18 cellular contexts compared by ENCODE assay signal in the genomic region with DNA sequence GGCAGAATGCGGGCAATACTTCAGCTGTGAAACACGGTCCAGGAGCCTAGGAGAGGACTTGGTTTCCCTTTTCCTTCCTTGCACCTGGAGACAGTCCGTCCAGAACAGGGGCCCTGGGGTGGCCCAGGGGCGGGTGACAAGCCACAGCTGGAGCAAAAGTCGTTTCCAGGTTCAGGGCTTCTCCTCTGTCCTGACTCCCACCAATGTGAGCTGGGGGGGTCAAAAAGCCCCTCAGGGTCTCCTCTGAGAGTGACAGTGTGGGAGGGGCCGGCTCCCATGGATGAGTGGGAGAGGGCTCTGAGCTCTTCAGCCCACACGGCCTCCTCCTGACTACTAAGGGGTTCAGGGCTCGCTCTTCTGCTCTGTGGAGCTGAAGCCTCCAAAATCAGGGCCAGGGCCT. TPM values are rescaled to one million over a fixed set of nuclear protein-coding genes. Genes with fewer than 3 reads are reported as not detected.
DNase-seq lines count a peak whose midpoint lies in the region; ATAC-seq and TF ChIP-seq lines count a peak whose summit lies in the region.
"Had no signal": no experiment of that assay in that cellular context is flagged by ENCODE, and none has a peak within 500 bp of the region (broad histone marks: within the 10 kb centered on the region; RNA-seq: fewer than 3 reads in every experiment).

No MANE protein-coding gene starts in this region.

- H2BK20ac ChIP-seq in H9 (ENCODE audit: low read depth, low read length, poor library complexity, severe bottlenecking): no peak overlapping the region

- no peaks in the 10 kb centered on the region for H3K27me3 Mint-ChIP-seq in H9 (ENCODE audit: low read depth)
- H3K27me3 Mint-ChIP-seq in T-helper 17 cell: no peaks in the 10 kb centered on the region
- no peaks in the 10 kb centered on the region for H3K27me3 Mint-ChIP-seq in nephron progenitor cell (ENCODE audit: low read depth, poor library complexity)
- H3K27me3 Mint-ChIP-seq: CD4-positive, alpha-beta T cell had no signal

- no peak overlapping the region for H3K4me3 ChIP-seq in thyroid gland (replicated peaks in 1 of 3)
- H3K4me3 ChIP-seq: GM23338 had no signal

- H3K36me3 ChIP-seq in thyroid gland: peaks cover 64 to 71% of the 10 kb centered on the region in 2 donors

- peaks cover 2% of the 10 kb centered on the region in 2 experiments; a peak in 3 of 4 replicates for H3K4me1 Mint-ChIP-seq in H9
- peaks cover 4% of the 10 kb centered on the region for H3K4me1 Mint-ChIP-seq in T-helper 17 cell
- peaks cover 4% of the 10 kb centered on the region for H3K4me1 Mint-ChIP-seq in nephron progenitor cell
- H3K4me1 Mint-ChIP-seq: GM23338 had no signal

- no peak overlapping the region for H2AK5ac ChIP-seq in H9 (ENCODE audit: insufficient read length, low read length)

- no peak overlapping the region for H2BK15ac ChIP-seq in H9 (ENCODE audit: low read depth, low read length)

- H3K14ac ChIP-seq in H9 (ENCODE audit: insufficient read depth, low read length): no peak overlapping the region

- no peak overlapping the region for H3K23ac ChIP-seq in H9 (ENCODE audit: insufficient read length, low read depth, low read length)

- no peak overlapping the region for H4K8ac ChIP-seq in H9 (replicated peaks; ENCODE audit: insufficient read length, low read depth, low read length)

- no peak overlapping the region for H3K9ac ChIP-seq in H9 (ENCODE audit: extremely low read depth, insufficient read length, low read length)

- no peaks in the 10 kb centered on the region for H3K23me2 ChIP-seq in H9 (ENCODE audit: insufficient read length, low read depth, low read length, poor library complexity, severe bottlenecking)

- H3T11ph ChIP-seq in H9 (ENCODE audit: low read length): no peak overlapping the region

- no peak for TF ChIP-seq POLR2A in thyroid gland (IDR thresholded peaks at IDR 0.05)

- no peak for DNase-seq in H9
- no peak for DNase-seq in T-helper 17 cell
- DNase-seq in nephron progenitor cell: no peak
- no peak for DNase-seq in thyroid gland
- no peak for DNase-seq in amniotic stem cell (lab: John Stamatoyannopoulos, UW)
- no peak for DNase-seq in activated CD8-positive, alpha-beta memory T cell treated with anti-CD3 and anti-CD28 coated beads, Interleukin-2, amount 50 U/mL, for 4 hours
- DNase-seq: ACHN; BE2C; Caco-2; CD4-positive, alpha-beta T cell; DMS79; GDM1; HFFc6 had no signal

- WGBS in H9 (ENCODE audit: extremely low coverage, insufficient read length, low lambda C conversion rate): no CpG with 5 or more reads among the region's 8 CpGs
- 89 to 90% methylated on average over 7 to 8 of the region's 8 CpGs for WGBS in thyroid gland, 2 donors

- no peak overlapping the region for H3K56ac ChIP-seq in H9 (ENCODE audit: insufficient read length, low read depth, low read length)

- H3K4me3 Mint-ChIP-seq in H9 (no peak overlapping the region), T-helper 17 cell (no peak overlapping the region), nephron progenitor cell (no peak overlapping the region)
- H3K4me3 Mint-ChIP-seq: CD4-positive, alpha-beta T cell; GM23338; HFFc6 had no signal

- H3K27ac ChIP-seq in H9 (ENCODE audit: insufficient read length, low read depth, low read length) (no peak overlapping the region), thyroid gland (peak overlapping the region in 2 of 3 donors; percentile 14 to 51)
- H3K27ac ChIP-seq: C4-2B, HL-60 had no signal

- H4K20me1 ChIP-seq in H9 (ENCODE audit: control insufficient read depth, insufficient read depth, insufficient read length): no peaks in the 10 kb centered on the region

- no peak overlapping the region for H3K4me2 ChIP-seq in H9 (ENCODE audit: insufficient read depth, insufficient read length, low read length)
- H3K4me2 ChIP-seq: GM23338 had no signal

- H3K27me3 ChIP-seq in H9 (ENCODE audit: insufficient read depth, low read length): no peaks in the 10 kb centered on the region
- H3K27me3 ChIP-seq in thyroid gland: no peaks in the 10 kb centered on the region
- H3K27me3 ChIP-seq: BE2C had no signal

- H3K4ac ChIP-seq in H9 (ENCODE audit: low read depth, low read length): no peak overlapping the region

- no peak overlapping the region for H2BK120ac ChIP-seq in H9 (ENCODE audit: low read depth, low read length, poor library complexity, severe bottlenecking)

- H4K91ac ChIP-seq in H9 (ENCODE audit: insufficient read length, low read depth, low read length): no peak overlapping the region

- H4K5ac ChIP-seq in H9 (ENCODE audit: insufficient read length, low read depth, low read length): no peak overlapping the region

- H3K18ac ChIP-seq in H9 (ENCODE audit: insufficient read length, low read depth, low read length): no peak overlapping the region

- TF ChIP-seq CTCF in H9 (conservative IDR thresholded peaks at IDR 0.05) (no peak), nephron progenitor cell (IDR thresholded peaks at IDR 0.05) (no peak), thyroid gland (IDR thresholded peaks at IDR 0.05) (no peak)

- no peaks in the 10 kb centered on the region for H3K4me1 ChIP-seq in H9 (ENCODE audit: insufficient read depth, low read length)
- peaks cover 6 to 10% of the 10 kb centered on the region in 2 donors for H3K4me1 ChIP-seq in thyroid gland
- H3K4me1 ChIP-seq: BE2C, Caco-2 had no signal

- H3K79me2 ChIP-seq in H9 (ENCODE audit: insufficient read depth, low read length): no peaks in the 10 kb centered on the region

- H3K79me1 ChIP-seq in H9 (ENCODE audit: insufficient read depth, low read depth, low read length, poor library complexity, severe bottlenecking): no peaks in the 10 kb centered on the region

- H3K9me3 ChIP-seq in H9 (ENCODE audit: control insufficient read depth, low read depth, low read length): no peaks in the 10 kb centered on the region
- H3K9me3 ChIP-seq in T-helper 17 cell (ENCODE audit: control insufficient read depth, low read length, poor library complexity, severe bottlenecking): no peaks in the 10 kb centered on the region
- no peaks in the 10 kb centered on the region for H3K9me3 ChIP-seq in thyroid gland
- H3K9me3 ChIP-seq: BE2C, Caco-2 had no signal

- H2AFZ ChIP-seq in H9 (ENCODE audit: low read length): no peak overlapping the region
- H2AFZ ChIP-seq: GM23338 had no signal

- no peak overlapping the region for H2BK12ac ChIP-seq in H9 (ENCODE audit: insufficient read length, low read depth, low read length)

- H3K27ac Mint-ChIP-seq in H9 (peak overlapping the region in 2 of 3 experiments; percentile 36 to 75; a peak in 1 of 7 replicates), T-helper 17 cell (peak overlapping the region; percentile 21), nephron progenitor cell (peak overlapping the region; percentile 72)
- H3K27ac Mint-ChIP-seq: CD4-positive, alpha-beta T cell; GM23338; HFFc6 had no signal

- H3K9me3 Mint-ChIP-seq in H9: no peaks in the 10 kb centered on the region
- H3K9me3 Mint-ChIP-seq in nephron progenitor cell: no peaks in the 10 kb centered on the region
- H3K9me3 Mint-ChIP-seq: CD4-positive, alpha-beta T cell; GM23338; HFFc6 had no signal

- H3K36me3 Mint-ChIP-seq in H9 (ENCODE audit: insufficient read depth in 1 of 3, low read depth in 3 of 3) (peaks cover 14 to 59% (median 50%) of the 10 kb centered on the region in 3 experiments), T-helper 17 cell (ENCODE audit: low read depth) (no peaks in the 10 kb centered on the region), nephron progenitor cell (ENCODE audit: low read depth) (peaks cover 25% of the 10 kb centered on the region)

- no peak overlapping the region for H2BK5ac ChIP-seq in H9 (ENCODE audit: insufficient read length, low read length)

- intact Hi-C loops in thyroid gland (cut with DNase I): no loop called here

- no peak for ATAC-seq in T-helper 17 cell
- no peak for ATAC-seq in GM19035 (IDR thresholded peaks at IDR 0.05; ENCODE audit: unreplicated experiment)
- ATAC-seq: GM23338, HCT116 had no signal

RNA-seq across cellular contexts. Expression of a gene that starts 20.1 kb away (rescaled TPM):
- total RNA-seq in H9 (2021) (14.1 and 15.0 TPM in 2 replicates), T-helper 17 cell (10 to 100 TPM; 32.1 to 39.7 TPM), thyroid gland (100 to 1,000 TPM in 2 of 4 donors, 10 to 100 TPM in 2; 82.3 to 106 (median 94.2) TPM)

Comparison
In these comparisons a context has a peak if more than half of its experiments do, and no peak if none do; other contexts are left out.
1. H3K27ac Mint-ChIP-seq: peak in every context shown above with its lines; median percentile 72 in nephron progenitor cell; 56 in H9; 21 in T-helper 17 cell.